ENCODE assay signal across 8 cellular contexts in genomic region chr12:108833355-108833733, GRCh38. TPM values are rescaled to one million over a fixed set of nuclear protein-coding genes. Genes with fewer than 3 reads are reported as not detected.
A peak's percentile ranks its signal among the peaks of the same experiment; 100 is the strongest.
DNase-seq lines count a peak whose midpoint lies in the region; ATAC-seq and TF ChIP-seq lines count a peak whose summit lies in the region.

No MANE protein-coding gene starts in this region.

- TF ChIP-seq POLR2A in uterus (IDR thresholded peaks at IDR 0.05), result no peak

- in situ Hi-C loops in KBM-7 (cut with MboI; ENCODE audit: low pct_unique_long_range_greater_than_20kb, low sequenced_read_pairs), result no loop called here

- no peaks in the 10 kb centered on the region for H3K9me3 Mint-ChIP-seq in activated CD8-positive, alpha-beta memory T cell treated with anti-CD3 and anti-CD28 coated beads, Interleukin-2, amount 10 ng/mL, durations not matched to agents 7 days and 5 days (ENCODE audit: low read depth)
- H3K9me3 Mint-ChIP-seq in effector memory CD8-positive, alpha-beta T cell, result no peaks in the 10 kb centered on the region

- H3K27me3 Mint-ChIP-seq in activated CD8-positive, alpha-beta memory T cell treated with anti-CD3 and anti-CD28 coated beads, Interleukin-2, amount 10 ng/mL, durations not matched to agents 7 days and 5 days, result no peaks in the 10 kb centered on the region
- no peaks in the 10 kb centered on the region for H3K27me3 Mint-ChIP-seq in effector memory CD8-positive, alpha-beta T cell

- H3K9me3 ChIP-seq in muscle layer of colon (ENCODE audit: low read length) (no peaks in the 10 kb centered on the region), uterus (no peaks in the 10 kb centered on the region)

- H3K36me3 Mint-ChIP-seq in activated CD8-positive, alpha-beta memory T cell treated with anti-CD3 and anti-CD28 coated beads, Interleukin-2, amount 10 ng/mL, durations not matched to agents 7 days and 5 days, result peaks cover 79% of the 10 kb centered on the region
- peaks cover 11% of the 10 kb centered on the region for H3K36me3 Mint-ChIP-seq in effector memory CD8-positive, alpha-beta T cell (ENCODE audit: insufficient read depth)

- CTCF ChIA-PET in activated CD8-positive, alpha-beta memory T cell treated with anti-CD3 and anti-CD28 coated beads, Interleukin-2, amount 10 ng/mL, durations not matched to agents 7 days and 5 days (lab: Charles Lee), result interaction anchor here (1.4 to 2.0 kb wide), 4 partner anchors 11 to 215 kb away, joined by 3 to 7 read pairs (median 4); no protein-coding TSS in a partner anchor

- H3K4me1 ChIP-seq in muscle layer of colon (ENCODE audit: insufficient read depth, low read length), result peaks cover 36% of the 10 kb centered on the region
- H3K4me1 ChIP-seq in uterus, result peaks cover 7 to 21% of the 10 kb centered on the region in 2 donors

- H3K27me3 ChIP-seq in muscle layer of colon (ENCODE audit: control insufficient read depth in 1 of 2, insufficient read depth in 2 of 2, low read length in 2 of 2) (no peaks in the 10 kb centered on the region), uterus (no peaks in the 10 kb centered on the region)

- H3K4me1 Mint-ChIP-seq in activated CD8-positive, alpha-beta memory T cell treated with anti-CD3 and anti-CD28 coated beads, Interleukin-2, amount 10 ng/mL, durations not matched to agents 7 days and 5 days, result peaks cover 90% of the 10 kb centered on the region
- peaks cover 41 to 53% of the 10 kb centered on the region in 2 donors for H3K4me1 Mint-ChIP-seq in effector memory CD8-positive, alpha-beta T cell (ENCODE audit: low read depth in 2 of 2)

- H3K27ac Mint-ChIP-seq in activated CD8-positive, alpha-beta memory T cell treated with anti-CD3 and anti-CD28 coated beads, Interleukin-2, amount 10 ng/mL, durations not matched to agents 7 days and 5 days, result peak overlapping the region; percentile 61
- H3K27ac Mint-ChIP-seq in effector memory CD8-positive, alpha-beta T cell, result peak overlapping the region; percentile 73 to 92

- H3K27ac ChIP-seq in muscle layer of colon (ENCODE audit: low read depth, low read length), result peak overlapping the region; percentile 53
- H3K27ac ChIP-seq in uterus, result peak overlapping the region; percentile 61 to 77

- H3K4me3 ChIP-seq in muscle layer of colon (ENCODE audit: low read depth in 1 of 2, low read length in 2 of 2) (no peak overlapping the region), uterus (no peak overlapping the region)

- TF ChIP-seq CTCF in uterus (IDR thresholded peaks at IDR 0.05), result no peak

- no peak overlapping the region for H3K4me3 Mint-ChIP-seq in activated CD8-positive, alpha-beta memory T cell treated with anti-CD3 and anti-CD28 coated beads, Interleukin-2, amount 10 ng/mL, durations not matched to agents 7 days and 5 days
- no peak overlapping the region for H3K4me3 Mint-ChIP-seq in effector memory CD8-positive, alpha-beta T cell

- intact Hi-C loops in uterus (cut with DNase I; ENCODE audit: low total_unique reads), result no loop called here

- ATAC-seq in activated CD8-positive, alpha-beta memory T cell treated with anti-CD3 and anti-CD28 coated beads, Interleukin-2, amount 10 ng/mL, durations not matched to agents 7 days and 5 days, result no peak
- no peak for ATAC-seq in effector memory CD8-positive, alpha-beta T cell (replicated peaks)
- ATAC-seq in HG03432 (IDR thresholded peaks at IDR 0.05; ENCODE audit: unreplicated experiment), result no peak

- H3K36me3 ChIP-seq in muscle layer of colon (ENCODE audit: insufficient read depth, low read length) (peaks cover 25% of the 10 kb centered on the region), uterus (no peaks in the 10 kb centered on the region)

- H3K9ac ChIP-seq in muscle layer of colon (ENCODE audit: low read length), result no peak overlapping the region

- no peak for DNase-seq in activated CD8-positive, alpha-beta memory T cell treated with anti-CD3 and anti-CD28 coated beads, Interleukin-2, amount 10 ng/mL, durations not matched to agents 7 days and 5 days
- no peak for DNase-seq in activated CD8-positive, alpha-beta memory T cell treated with anti-CD3 and anti-CD28 coated beads for 24 hours
- DNase-seq in effector memory CD8-positive, alpha-beta T cell, result no peak
- DNase-seq in uterus, result no peak
- no peak for DNase-seq in NCI-H2171 treated with DMSO at 0.1 percent for 48 hours (lab: John Stamatoyannopoulos, UW)
- no peak for DNase-seq in KBM-7

RNA-seq across cellular contexts. Expression of gene SSH1, which starts 24.0 kb away (rescaled TPM):
- 10 to 100 TPM; 66.9 to 73.9 TPM for total RNA-seq in activated CD8-positive, alpha-beta memory T cell treated with anti-CD3 and anti-CD28 coated beads, Interleukin-2, amount 10 ng/mL, durations not matched to agents 7 days and 5 days
- total RNA-seq in uterus, result 10 to 100 TPM in 2 of 4 donors, 1 to 10 TPM in 2; 8.7 to 55.4 (median 10.7) TPM

RNA-seq across cellular contexts. Expression of gene DAO, which starts 46.5 kb away (rescaled TPM):
- total RNA-seq in activated CD8-positive, alpha-beta memory T cell treated with anti-CD3 and anti-CD28 coated beads, Interleukin-2, amount 10 ng/mL, durations not matched to agents 7 days and 5 days, result not detected
- not detected for total RNA-seq in uterus
